ENCODE assay signal across 19 cellular contexts in genomic region chr18:10194592-10194991, GRCh38.
DNase-seq lines count a peak whose midpoint lies in the region; ATAC-seq and TF ChIP-seq lines count a peak whose summit lies in the region.
"Had no signal": no experiment of that assay in that cellular context is flagged by ENCODE, and none has a peak within 500 bp of the region (broad histone marks: within the 10 kb centered on the region; RNA-seq: fewer than 3 reads in every experiment).

No MANE protein-coding gene starts in this region.

- H3K27me3 Mint-ChIP-seq in endodermal cell (ENCODE audit: insufficient read depth) = no peaks in the 10 kb centered on the region
- no peaks in the 10 kb centered on the region for H3K27me3 Mint-ChIP-seq in activated CD4-positive, alpha-beta T cell treated with anti-CD3 and anti-CD28 coated beads, Interleukin-2, amount 10 ng/mL, durations not matched to agents 7 days and 5 days
- H3K27me3 Mint-ChIP-seq: natural killer cell treated with Interleukin-12 subunit alpha and Interleukin-12 subunit beta and Interleukin-15 and Interleukin-18, amount 100 ng/mL, for 72 hours had no signal

- no peak overlapping the region for H3K4me2 ChIP-seq in PC-3 (ENCODE audit: low read length)
- H3K4me2 ChIP-seq: smooth muscle cell had no signal

- H3K9me3 Mint-ChIP-seq in endodermal cell = no peaks in the 10 kb centered on the region
- H3K9me3 Mint-ChIP-seq in activated CD4-positive, alpha-beta T cell treated with anti-CD3 and anti-CD28 coated beads, Interleukin-2, amount 10 ng/mL, durations not matched to agents 7 days and 5 days = no peaks in the 10 kb centered on the region
- H3K9me3 Mint-ChIP-seq: memory B cell; natural killer cell treated with Interleukin-12 subunit alpha and Interleukin-12 subunit beta and Interleukin-15 and Interleukin-18, amount 100 ng/mL, for 72 hours had no signal

- no peaks in the 10 kb centered on the region for H4K20me1 ChIP-seq in PC-3 (ENCODE audit: low read length)

- DNase-seq in AG04449 (ENCODE audit: low read depth, low spot score) (no peak), GM12864 (ENCODE audit: low read depth) (no peak), PC-3 (no peak), endodermal cell (peak; percentile 54), NCI-H1048 (lab: John Stamatoyannopoulos, UW) (no peak), cerebellar cortex (ENCODE audit: low spot score) (no peak)
- no peak for DNase-seq in activated CD4-positive, alpha-beta T cell treated with anti-CD3 and anti-CD28 coated beads, Interleukin-2, amount 10 ng/mL, durations not matched to agents 7 days and 5 days
- DNase-seq: amniotic stem cell; effector memory CD4-positive, alpha-beta T cell; GF-D8; heart right ventricle; MV-4-11; NCI-H526 treated with DMSO at 0.1 percent for 48 hours; stimulated activated CD4-positive, alpha-beta T cell treated with anti-CD3 and anti-CD28 coated beads, Interleukin-4, amount 100 ng/mL, for 4 hours had no signal

- WGBS in endodermal cell (ENCODE audit: insufficient coverage in 1 of 2, insufficient read length in 1 of 2), 2 experiments = 78 to 85% methylated on average over 4 of the region's 4 CpGs

- H3K9me2 ChIP-seq in PC-3 (replicated peaks; ENCODE audit: low read length) = no peaks in the 10 kb centered on the region

- no peak overlapping the region for H2AFZ ChIP-seq in PC-3 (ENCODE audit: low read length)

- no peaks in the 10 kb centered on the region for H3K4me1 ChIP-seq in PC-3 (ENCODE audit: insufficient read depth, low read length)
- no peaks in the 10 kb centered on the region for H3K4me1 ChIP-seq in endodermal cell (ENCODE audit: control insufficient read depth, insufficient read depth, low read length)

- no peak for ATAC-seq in PC-3
- no peak for ATAC-seq in HG02885 (IDR thresholded peaks at IDR 0.05; ENCODE audit: poor library complexity, unreplicated experiment)

- POLR2A ChIA-PET in AG04449 (lab: Yijun Ruan, JAX) = interaction anchor here (0.6 kb wide), 1 partner anchor 178 kb away, joined by 3 read pairs; no protein-coding TSS in a partner anchor
- POLR2A ChIA-PET in PC-3 (lab: Charles Lee; ENCODE audit: unreplicated experiment) = no interaction called here
- POLR2A ChIA-PET in activated CD4-positive, alpha-beta T cell treated with anti-CD3 and anti-CD28 coated beads, Interleukin-2, amount 10 ng/mL, durations not matched to agents 7 days and 5 days (lab: Charles Lee) = no interaction called here

- CTCF ChIA-PET in AG04449 (lab: Yijun Ruan, JAX) (interaction anchor here (0.7 to 1.4 kb wide), 2 partner anchors 13 to 37 kb away, joined by 3 read pairs; no protein-coding TSS in a partner anchor), PC-3 (lab: Charles Lee) (no interaction called here)
- CTCF ChIA-PET in activated CD4-positive, alpha-beta T cell treated with anti-CD3 and anti-CD28 coated beads, Interleukin-2, amount 10 ng/mL, durations not matched to agents 7 days and 5 days (lab: Charles Lee) = no interaction called here

- H3K4me3 ChIP-seq in AG04449 (ENCODE audit: low read depth, low read length) (no peak overlapping the region), GM12864 (ENCODE audit: low read depth, low read length) (no peak overlapping the region), PC-3 (ENCODE audit: low read length) (no peak overlapping the region), endodermal cell (ENCODE audit: low read length) (no peak overlapping the region)
- H3K4me3 ChIP-seq: heart right ventricle, smooth muscle cell had no signal

- no peaks in the 10 kb centered on the region for H3K36me3 Mint-ChIP-seq in endodermal cell (ENCODE audit: low read depth)
- no peaks in the 10 kb centered on the region for H3K36me3 Mint-ChIP-seq in activated CD4-positive, alpha-beta T cell treated with anti-CD3 and anti-CD28 coated beads, Interleukin-2, amount 10 ng/mL, durations not matched to agents 7 days and 5 days (ENCODE audit: low read depth)
- H3K36me3 Mint-ChIP-seq: memory B cell; natural killer cell treated with Interleukin-12 subunit alpha and Interleukin-12 subunit beta and Interleukin-15 and Interleukin-18, amount 100 ng/mL, for 72 hours had no signal

- H3K9ac ChIP-seq in PC-3 (ENCODE audit: low read length) (no peak overlapping the region), endodermal cell (ENCODE audit: extremely low read depth, low read length, poor library complexity, severe bottlenecking) (no peak overlapping the region)

- H3K27me3 ChIP-seq in PC-3 (ENCODE audit: low read length) = peaks cover 9% of the 10 kb centered on the region; the same call in 1 of the 2 replicates
- no peaks in the 10 kb centered on the region for H3K27me3 ChIP-seq in endodermal cell (ENCODE audit: control insufficient read depth, insufficient read depth, low read length, poor library complexity, severe bottlenecking)
- H3K27me3 ChIP-seq: heart right ventricle had no signal

- peaks cover 4% of the 10 kb centered on the region for H3K4me1 Mint-ChIP-seq in endodermal cell
- H3K4me1 Mint-ChIP-seq in activated CD4-positive, alpha-beta T cell treated with anti-CD3 and anti-CD28 coated beads, Interleukin-2, amount 10 ng/mL, durations not matched to agents 7 days and 5 days = no peaks in the 10 kb centered on the region
- H3K4me1 Mint-ChIP-seq: memory B cell had no signal

- H3K9me3 ChIP-seq in PC-3 (ENCODE audit: low read length) (no peaks in the 10 kb centered on the region), endodermal cell (ENCODE audit: control insufficient read depth, low read length) (no peaks in the 10 kb centered on the region)
- H3K9me3 ChIP-seq: heart right ventricle had no signal

- no peak overlapping the region for H3K27ac ChIP-seq in PC-3 (ENCODE audit: low read length)
- no peak overlapping the region for H3K27ac ChIP-seq in endodermal cell (ENCODE audit: low read depth, low read length)

- H3K27ac Mint-ChIP-seq in endodermal cell = no peak overlapping the region
- H3K27ac Mint-ChIP-seq in activated CD4-positive, alpha-beta T cell treated with anti-CD3 and anti-CD28 coated beads, Interleukin-2, amount 10 ng/mL, durations not matched to agents 7 days and 5 days = no peak overlapping the region
- H3K27ac Mint-ChIP-seq: memory B cell; natural killer cell treated with Interleukin-12 subunit alpha and Interleukin-12 subunit beta and Interleukin-15 and Interleukin-18, amount 100 ng/mL, for 72 hours; progenitor cell of endocrine pancreas had no signal

- no TSS peak for BruUV-seq in PC-3 (replicated peaks; lab: Mats Ljungman, UMichigan)

- H3K4me3 Mint-ChIP-seq in endodermal cell = no peak overlapping the region
- H3K4me3 Mint-ChIP-seq in activated CD4-positive, alpha-beta T cell treated with anti-CD3 and anti-CD28 coated beads, Interleukin-2, amount 10 ng/mL, durations not matched to agents 7 days and 5 days = no peak overlapping the region
- H3K4me3 Mint-ChIP-seq: memory B cell; natural killer cell treated with Interleukin-12 subunit alpha and Interleukin-12 subunit beta and Interleukin-15 and Interleukin-18, amount 100 ng/mL, for 72 hours had no signal

- intact Hi-C loops in PC-3 (cut with micrococcal nuclease) = no loop called here

- TF ChIP-seq CTCF in AG04449 (IDR thresholded peaks at IDR 0.05; ENCODE audit: insufficient read depth, low read length, missing control alignments) = peak; percentile 16
- peak; percentile 10 for TF ChIP-seq CTCF in GM12864 (IDR thresholded peaks at IDR 0.05; ENCODE audit: low read depth, low read length, missing control alignments)
- TF ChIP-seq CTCF in PC-3 (conservative IDR thresholded peaks at IDR 0.05; ENCODE audit: low read depth, low read length) = peak; percentile 25; the same call in 1 of the 2 replicates
- TF ChIP-seq CTCF in endodermal cell (conservative IDR thresholded peaks at IDR 0.05) = peak; percentile 52

- no peaks in the 10 kb centered on the region for H3K36me3 ChIP-seq in PC-3 (ENCODE audit: low read depth, low read length)
- no peaks in the 10 kb centered on the region for H3K36me3 ChIP-seq in endodermal cell (ENCODE audit: control insufficient read depth, insufficient read depth, low read length)
- H3K36me3 ChIP-seq: heart right ventricle had no signal

- no peaks in the 10 kb centered on the region for H3F3A ChIP-seq in PC-3 (ENCODE audit: low read length, unreplicated experiment)

- H3K79me2 ChIP-seq in PC-3 (ENCODE audit: low read length) = no peaks in the 10 kb centered on the region
